In the genomic region with DNA sequence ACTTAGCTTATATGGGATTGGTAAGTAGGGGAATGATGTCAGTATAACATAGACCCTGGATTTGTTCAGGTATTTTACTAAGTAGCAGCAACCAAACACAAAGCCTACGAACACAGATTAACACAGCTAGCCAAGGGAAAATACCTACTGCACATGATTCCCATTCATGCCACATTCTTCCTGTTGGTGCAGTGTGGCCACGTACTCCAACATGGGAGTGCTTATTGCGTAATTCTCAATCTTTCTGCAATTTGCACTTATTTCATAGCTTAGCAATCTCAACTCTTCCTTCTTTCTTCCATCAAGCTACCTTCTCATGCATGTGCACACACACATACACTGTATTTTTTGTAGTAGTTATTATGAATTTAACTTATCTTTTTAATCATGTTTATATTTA, we compare ENCODE assay signal across 27 cellular contexts.
DNase-seq lines count a peak whose midpoint lies in the region; ATAC-seq and TF ChIP-seq lines count a peak whose summit lies in the region.
"Had no signal": no experiment of that assay in that cellular context is flagged by ENCODE, and none has a peak within 500 bp of the region (broad histone marks: within the 10 kb centered on the region; RNA-seq: fewer than 3 reads in every experiment).

No MANE protein-coding gene starts in this region.

- peaks cover 67% of the 10 kb centered on the region for H3K27me3 Mint-ChIP-seq in MCF 10A (ENCODE audit: insufficient read depth, unreplicated experiment)
- peaks cover 5% of the 10 kb centered on the region for H3K27me3 Mint-ChIP-seq in nephron progenitor cell (ENCODE audit: low read depth, poor library complexity)
- peaks cover 12% of the 10 kb centered on the region for H3K27me3 Mint-ChIP-seq in T-helper 17 cell

- H4K20me1 ChIP-seq in mammary epithelial cell (ENCODE audit: insufficient read depth, low read length) (no peaks in the 10 kb centered on the region), OCI-LY3 (ENCODE audit: insufficient read depth, low read length) (no peaks in the 10 kb centered on the region)

- H3K4me1 Mint-ChIP-seq in MCF 10A (ENCODE audit: insufficient read depth, unreplicated experiment) (no peaks in the 10 kb centered on the region), nephron progenitor cell (no peaks in the 10 kb centered on the region), T-helper 17 cell (peaks cover 2% of the 10 kb centered on the region)
- H3K4me1 Mint-ChIP-seq: activated naive CD4-positive, alpha-beta T cell treated with anti-CD3 and anti-CD28 coated beads, Interleukin-2, amount 50 U/mL, for 24 hours had no signal

- intact Hi-C loops in MCF 10A (cut with micrococcal nuclease) (loop anchor here (5.0 to 10.0 kb wide), 2 partner anchors 939 to 1836 kb away; no protein-coding TSS in a partner anchor), mammary epithelial cell (cut with micrococcal nuclease) (no loop called here), left lung (cut with DNase I) (no loop called here), left cardiac atrium (cut with DNase I) (loop anchor here in 1 of 2 donors (5.0 kb wide), 1 partner anchor 656 kb away; no protein-coding TSS in a partner anchor)

- no peak overlapping the region for H3K27ac Mint-ChIP-seq in MCF 10A (ENCODE audit: low read depth, unreplicated experiment)
- no peak overlapping the region for H3K27ac Mint-ChIP-seq in nephron progenitor cell
- no peak overlapping the region for H3K27ac Mint-ChIP-seq in T-helper 17 cell
- H3K27ac Mint-ChIP-seq: activated B cell treated with CpG ODN at 0.5 μM for 24 hours; activated naive CD4-positive, alpha-beta T cell treated with anti-CD3 and anti-CD28 coated beads, Interleukin-2, amount 50 U/mL, for 24 hours; CD4-positive, alpha-beta memory T cell; effector memory CD8-positive, alpha-beta T cell; neural progenitor cell had no signal

- no peak overlapping the region for H3K4me2 ChIP-seq in mammary epithelial cell (ENCODE audit: insufficient read depth, low read depth, low read length)
- H3K4me2 ChIP-seq in OCI-LY3 (ENCODE audit: low read length) = peak overlapping the region; percentile 98
- H3K4me2 ChIP-seq: KMS-11, neural progenitor cell had no signal

- H3K4me3 ChIP-seq in mammary epithelial cell (replicated peaks in 1 of 3; ENCODE audit: insufficient read depth in 1 of 3, low read depth in 2 of 3, low read length in 3 of 3) = no peak overlapping the region
- H3K4me3 ChIP-seq in OCI-LY3 (ENCODE audit: low read length) = no peak overlapping the region
- H3K4me3 ChIP-seq in left lung = no peak overlapping the region
- H3K4me3 ChIP-seq: breast epithelium, HAP-1, neural progenitor cell, suprapubic skin had no signal

- no peaks in the 10 kb centered on the region for H3K4me1 ChIP-seq in mammary epithelial cell (ENCODE audit: insufficient read depth, low read length)
- peaks cover 77% of the 10 kb centered on the region for H3K4me1 ChIP-seq in OCI-LY3 (ENCODE audit: low read length)
- no peaks in the 10 kb centered on the region for H3K4me1 ChIP-seq in left lung
- H3K4me1 ChIP-seq: breast epithelium, HAP-1 had no signal

- WGBS in mammary epithelial cell (ENCODE audit: low coverage, missing lambda C conversion rate) = 29% methylated on average over 3 of the region's 3 CpGs

- BruUV-seq in MCF 10A (replicated peaks; lab: Mats Ljungman, UMichigan) (no TSS peak), mammary epithelial cell (replicated peaks; lab: Mats Ljungman, UMichigan) (no TSS peak)

- no peak overlapping the region for H3K9ac ChIP-seq in mammary epithelial cell (ENCODE audit: insufficient read depth, low read length)
- no peak overlapping the region; the same call in 1 of the 2 replicates for H3K9ac ChIP-seq in OCI-LY3 (ENCODE audit: low read length)
- H3K9ac ChIP-seq: KMS-11, neural progenitor cell had no signal

- H3K79me2 ChIP-seq in mammary epithelial cell (ENCODE audit: insufficient read depth, low read length) = no peaks in the 10 kb centered on the region
- no peaks in the 10 kb centered on the region for H3K79me2 ChIP-seq in OCI-LY3 (ENCODE audit: low read length)

- in situ Hi-C loops in mammary epithelial cell (cut with MboI; ENCODE audit: low sequenced_read_pairs in 2 of 2) = no loop called here

- H3K9me3 ChIP-seq in mammary epithelial cell (replicated peaks; ENCODE audit: insufficient read depth, low read length) (peaks cover 2% of the 10 kb centered on the region), OCI-LY3 (ENCODE audit: insufficient read depth, low read length) (no peaks in the 10 kb centered on the region), left lung (no peaks in the 10 kb centered on the region), T-helper 17 cell (ENCODE audit: control insufficient read depth, low read length, poor library complexity, severe bottlenecking) (no peaks in the 10 kb centered on the region)
- H3K9me3 ChIP-seq: breast epithelium, HAP-1, suprapubic skin had no signal

- H2AFZ ChIP-seq in mammary epithelial cell (ENCODE audit: low read depth, low read length) (no peak overlapping the region), OCI-LY3 (ENCODE audit: low read depth, low read length) (no peak overlapping the region)
- H2AFZ ChIP-seq: neural progenitor cell had no signal

- dilution Hi-C loops in mammary epithelial cell (cut with HindIII; ENCODE audit: low sequenced_read_pairs) = no loop called here

- H3K9me3 Mint-ChIP-seq in MCF 10A (ENCODE audit: unreplicated experiment) = no peaks in the 10 kb centered on the region
- peaks cover 4% of the 10 kb centered on the region for H3K9me3 Mint-ChIP-seq in nephron progenitor cell
- H3K9me3 Mint-ChIP-seq: activated B cell treated with CpG ODN at 0.5 μM for 24 hours; activated naive CD4-positive, alpha-beta T cell treated with anti-CD3 and anti-CD28 coated beads, Interleukin-2, amount 50 U/mL, for 24 hours; CD4-positive, alpha-beta memory T cell; effector memory CD8-positive, alpha-beta T cell had no signal

- CTCF ChIA-PET in MCF 10A (lab: Yijun Ruan, JAX) = interaction anchor here (0.7 to 1.5 kb wide), 2 partner anchors 23 to 158 kb away, joined by 5 to 7 read pairs; no protein-coding TSS in a partner anchor
- CTCF ChIA-PET in mammary epithelial cell (lab: Charles Lee; ENCODE audit: low non-redundant PET) = no interaction called here

- H3K36me3 ChIP-seq in mammary epithelial cell (ENCODE audit: insufficient read depth, low read length) (no peaks in the 10 kb centered on the region), OCI-LY3 (replicated peaks; ENCODE audit: low read depth, low read length) (no peaks in the 10 kb centered on the region), left lung (no peaks in the 10 kb centered on the region)
- H3K36me3 ChIP-seq: breast epithelium, HAP-1, neural progenitor cell, suprapubic skin had no signal

- peak; percentile 35 for DNase-seq in MCF 10A (ENCODE audit: unreplicated experiment)
- DNase-seq in mammary epithelial cell = no peak
- DNase-seq in left lung = no peak
- DNase-seq in nephron progenitor cell = no peak
- no peak for DNase-seq in left cardiac atrium
- no peak for DNase-seq in NCI-H2029 treated with DMSO at 0.1 percent for 48 hours (lab: John Stamatoyannopoulos, UW)
- no peak for DNase-seq in T-helper 17 cell
- DNase-seq: activated B cell treated with CpG ODN at 0.5 μM for 24 hours; activated CD4-positive, alpha-beta T cell treated with anti-CD3 and anti-CD28 coated beads, Interleukin-2, amount 50 U/mL, for 48 hours; CD4-positive, alpha-beta memory T cell; DMS 273 treated with DMSO at 0.1 percent for 48 hours; effector memory CD8-positive, alpha-beta T cell; foreskin fibroblast; head of caudate nucleus; NCI-H1694 treated with DMSO at 0.1 percent for 48 hours; NCI-H2171; NCI-H510A; SIG-M5; stimulated activated naive CD4-positive, alpha-beta T cell had no signal

- H3K27ac ChIP-seq in mammary epithelial cell (ENCODE audit: insufficient read depth, low read depth, low read length) = no peak overlapping the region
- peak overlapping the region; percentile 90; the same call in 1 of the 2 replicates for H3K27ac ChIP-seq in OCI-LY3 (ENCODE audit: low read length)
- no peak overlapping the region for H3K27ac ChIP-seq in left lung
- H3K27ac ChIP-seq: breast epithelium, KMS-11, neural progenitor cell, suprapubic skin had no signal

- H3K4me3 Mint-ChIP-seq in MCF 10A (ENCODE audit: unreplicated experiment) (no peak overlapping the region), nephron progenitor cell (no peak overlapping the region), T-helper 17 cell (no peak overlapping the region)
- H3K4me3 Mint-ChIP-seq: activated B cell treated with CpG ODN at 0.5 μM for 24 hours; activated naive CD4-positive, alpha-beta T cell treated with anti-CD3 and anti-CD28 coated beads, Interleukin-2, amount 50 U/mL, for 24 hours; CD4-positive, alpha-beta memory T cell; effector memory CD8-positive, alpha-beta T cell; neural progenitor cell had no signal

- no peaks in the 10 kb centered on the region for H3K27me3 ChIP-seq in mammary epithelial cell (ENCODE audit: insufficient read depth, low read length)
- H3K27me3 ChIP-seq in OCI-LY3 (ENCODE audit: low read depth, low read length) = no peaks in the 10 kb centered on the region
- no peaks in the 10 kb centered on the region for H3K27me3 ChIP-seq in left lung
- H3K27me3 ChIP-seq: breast epithelium, neural progenitor cell, suprapubic skin had no signal

- POLR2A ChIA-PET in MCF 10A (lab: Yijun Ruan, JAX) = no interaction called here

- ATAC-seq in left lung (peak; percentile 85), left cardiac atrium (no peak), T-helper 17 cell (no peak)
- ATAC-seq: effector memory CD8-positive, alpha-beta T cell; Panc1 had no signal

- TF ChIP-seq CTCF in MCF 10A (IDR thresholded peaks at IDR 0.05; ENCODE audit: unreplicated experiment) (no peak), mammary epithelial cell (conservative IDR thresholded peaks at IDR 0.05 in 1 of 2, IDR thresholded peaks at IDR 0.05 in 1 of 2; ENCODE audit: extremely low read depth in 1 of 2, insufficient read depth in 1 of 2, low read depth in 1 of 2, low read length in 2 of 2) (no peak), OCI-LY3 (IDR thresholded peaks at IDR 0.05; ENCODE audit: low read depth, low read length) (no peak), left lung (IDR thresholded peaks at IDR 0.05) (no peak), nephron progenitor cell (IDR thresholded peaks at IDR 0.05) (no peak)

- H3K36me3 Mint-ChIP-seq in MCF 10A (ENCODE audit: insufficient read depth, unreplicated experiment) (no peaks in the 10 kb centered on the region), nephron progenitor cell (ENCODE audit: low read depth) (no peaks in the 10 kb centered on the region), T-helper 17 cell (ENCODE audit: low read depth) (no peaks in the 10 kb centered on the region)
- H3K36me3 Mint-ChIP-seq: activated naive CD4-positive, alpha-beta T cell treated with anti-CD3 and anti-CD28 coated beads, Interleukin-2, amount 50 U/mL, for 24 hours; CD4-positive, alpha-beta memory T cell; neural progenitor cell had no signal
